Comparison of ENCODE assay signal across 9 cellular contexts in the genomic region with DNA sequence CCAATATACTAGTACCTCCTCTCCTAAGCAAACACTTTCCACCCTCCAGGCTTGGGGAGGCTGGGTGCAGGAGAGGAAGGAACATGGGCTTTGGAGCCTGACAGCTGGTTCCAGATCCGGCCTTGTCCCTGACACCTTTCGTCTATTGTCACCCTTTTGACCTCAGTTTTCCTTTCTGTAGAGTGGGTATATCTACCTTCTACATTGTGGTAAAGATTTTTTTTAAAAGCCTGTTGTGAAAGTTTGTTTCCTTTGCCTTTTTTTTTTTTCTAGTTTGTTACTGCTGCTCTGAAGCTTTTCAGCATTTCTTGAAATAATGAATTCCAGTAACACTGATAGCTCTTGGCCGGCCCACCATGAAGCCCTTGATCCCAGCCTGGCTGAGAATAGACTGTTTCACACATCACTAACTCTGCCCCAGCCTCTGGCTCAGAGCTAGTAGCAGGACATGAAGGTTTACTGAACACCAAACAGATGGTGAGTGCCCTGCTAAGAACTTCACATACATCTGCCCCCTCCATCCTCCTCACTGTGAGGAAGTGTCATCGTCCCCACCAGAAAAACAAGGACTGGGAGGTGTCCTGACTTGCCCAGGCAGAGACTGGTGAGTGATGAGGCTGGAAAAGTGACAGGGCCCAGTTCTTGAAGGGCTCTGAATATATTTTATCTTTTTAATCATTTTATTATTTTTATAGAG. TPM values are rescaled to one million over a fixed set of nuclear protein-coding genes. Genes with fewer than 3 reads are reported as not detected.
DNase-seq lines count a peak whose midpoint lies in the region; ATAC-seq lines count a peak whose summit lies in the region.
"Had no signal": no experiment of that assay in that cellular context is flagged by ENCODE, and none has a peak within 500 bp of the region (broad histone marks: within the 10 kb centered on the region; RNA-seq: fewer than 3 reads in every experiment).

No MANE protein-coding gene starts in this region.

- H3K9me3 ChIP-seq in skeletal muscle tissue (ENCODE audit: control insufficient read depth in 3 of 3, low read length in 3 of 3) = no peaks in the 10 kb centered on the region

- H3K4me1 ChIP-seq in skeletal muscle tissue (ENCODE audit: control insufficient read depth in 3 of 3, insufficient read depth in 3 of 3, low read length in 3 of 3) = peaks cover 23 to 39% (median 39%) of the 10 kb centered on the region in 3 donors
- H3K4me1 ChIP-seq: parathyroid adenoma had no signal

- peaks cover 2% of the 10 kb centered on the region for H3K27me3 Mint-ChIP-seq in activated CD8-positive, alpha-beta memory T cell treated with anti-CD3 and anti-CD28 coated beads, Interleukin-2, amount 10 ng/mL, durations not matched to agents 7 days and 5 days
- no peaks in the 10 kb centered on the region for H3K27me3 Mint-ChIP-seq in central memory CD8-positive, alpha-beta T cell

- H3K4me3 ChIP-seq in skeletal muscle tissue (ENCODE audit: low read length in 3 of 3) = no peak overlapping the region

- H3K36me3 ChIP-seq in skeletal muscle tissue (ENCODE audit: control insufficient read depth in 3 of 3, insufficient read depth in 3 of 3, low read length in 3 of 3) = no peaks in the 10 kb centered on the region

- H3K4me3 Mint-ChIP-seq in activated CD8-positive, alpha-beta memory T cell treated with anti-CD3 and anti-CD28 coated beads, Interleukin-2, amount 10 ng/mL, durations not matched to agents 7 days and 5 days = peak overlapping the region; percentile 14
- H3K4me3 Mint-ChIP-seq in central memory CD8-positive, alpha-beta T cell = peak overlapping the region; percentile 51

- no peaks in the 10 kb centered on the region for H3K9me3 Mint-ChIP-seq in activated CD8-positive, alpha-beta memory T cell treated with anti-CD3 and anti-CD28 coated beads, Interleukin-2, amount 10 ng/mL, durations not matched to agents 7 days and 5 days (ENCODE audit: low read depth)
- no peaks in the 10 kb centered on the region for H3K9me3 Mint-ChIP-seq in central memory CD8-positive, alpha-beta T cell

- H3K27me3 ChIP-seq in skeletal muscle tissue (ENCODE audit: control insufficient read depth in 3 of 3, insufficient read depth in 3 of 3, low read length in 3 of 3) = no peaks in the 10 kb centered on the region

- DNase-seq in activated CD8-positive, alpha-beta memory T cell treated with anti-CD3 and anti-CD28 coated beads, Interleukin-2, amount 10 ng/mL, durations not matched to agents 7 days and 5 days = no peak
- no peak for DNase-seq in activated CD8-positive, alpha-beta memory T cell treated with anti-CD3 and anti-CD28 coated beads for 24 hours
- peak; percentile 89 to 97 for DNase-seq in NCI-H524 (lab: John Stamatoyannopoulos, UW)
- no peak for DNase-seq in central memory CD8-positive, alpha-beta T cell (ENCODE audit: low spot score in 2 of 2)
- no peak for DNase-seq in mesenteric fat pad (ENCODE audit: low spot score)
- no peak for DNase-seq in ACHN

- peak overlapping the region in 2 of 3 donors; percentile 8 to 69 for H3K9ac ChIP-seq in skeletal muscle tissue (ENCODE audit: low read depth in 1 of 3, low read length in 3 of 3)
- H3K9ac ChIP-seq: parathyroid adenoma had no signal

- H3K27ac ChIP-seq in skeletal muscle tissue (ENCODE audit: low read depth, low read length) = peak overlapping the region; percentile 63
- H3K27ac ChIP-seq: parathyroid adenoma had no signal

- no peaks in the 10 kb centered on the region for H3K36me3 Mint-ChIP-seq in activated CD8-positive, alpha-beta memory T cell treated with anti-CD3 and anti-CD28 coated beads, Interleukin-2, amount 10 ng/mL, durations not matched to agents 7 days and 5 days
- H3K36me3 Mint-ChIP-seq in central memory CD8-positive, alpha-beta T cell (ENCODE audit: insufficient read depth) = no peaks in the 10 kb centered on the region

- H3K27ac Mint-ChIP-seq in activated CD8-positive, alpha-beta memory T cell treated with anti-CD3 and anti-CD28 coated beads, Interleukin-2, amount 10 ng/mL, durations not matched to agents 7 days and 5 days = peak overlapping the region; percentile 76
- peak overlapping the region; percentile 92 for H3K27ac Mint-ChIP-seq in central memory CD8-positive, alpha-beta T cell (ENCODE audit: low read depth)

- CTCF ChIA-PET in activated CD8-positive, alpha-beta memory T cell treated with anti-CD3 and anti-CD28 coated beads, Interleukin-2, amount 10 ng/mL, durations not matched to agents 7 days and 5 days (lab: Charles Lee) = interaction anchor here (0.8 to 3.3 kb wide), 15 partner anchors 8 to 52 kb away, joined by 3 to 20 read pairs (median 6); a partner anchor contains a TSS

- peaks cover 53% of the 10 kb centered on the region for H3K4me1 Mint-ChIP-seq in activated CD8-positive, alpha-beta memory T cell treated with anti-CD3 and anti-CD28 coated beads, Interleukin-2, amount 10 ng/mL, durations not matched to agents 7 days and 5 days
- peaks cover 50% of the 10 kb centered on the region for H3K4me1 Mint-ChIP-seq in central memory CD8-positive, alpha-beta T cell

- peak; percentile 8 for ATAC-seq in activated CD8-positive, alpha-beta memory T cell treated with anti-CD3 and anti-CD28 coated beads, Interleukin-2, amount 10 ng/mL, durations not matched to agents 7 days and 5 days
- ATAC-seq in central memory CD8-positive, alpha-beta T cell (replicated peaks; ENCODE audit: extremely low read depth, poor library complexity, severe bottlenecking) = peak; percentile 54
- ATAC-seq in HG03442 (IDR thresholded peaks at IDR 0.05; ENCODE audit: unreplicated experiment) = no peak

- in situ Hi-C loops in ACHN (cut with HindIII; ENCODE audit: low pct_ligation_motif_present, low pct_unique_long_range_greater_than_20kb, low sequenced_read_pairs) = no loop called here

RNA-seq across cellular contexts. Expression of a gene that starts 33.1 kb away (rescaled TPM):
- total RNA-seq in activated CD8-positive, alpha-beta memory T cell treated with anti-CD3 and anti-CD28 coated beads, Interleukin-2, amount 10 ng/mL, durations not matched to agents 7 days and 5 days = 10 to 100 TPM; 14.4 to 34.2 TPM
- total RNA-seq in skeletal muscle tissue = 120 TPM
- 168 TPM for total RNA-seq in mesenteric fat pad

Comparison
In these comparisons a context has a peak if more than half of its experiments do, and no peak if none do; other contexts are left out.
1. DNase-seq: peak in NCI-H524 (2 of 2); none in activated CD8-positive, alpha-beta memory T cell treated with anti-CD3 and anti-CD28 coated beads, Interleukin-2, amount 10 ng/mL, durations not matched to agents 7 days and 5 days (single experiment), activated CD8-positive, alpha-beta memory T cell treated with anti-CD3 and anti-CD28 coated beads for 24 hours (single experiment), central memory CD8-positive, alpha-beta T cell (0 of 2), mesenteric fat pad (single experiment) and ACHN (single experiment).